In the genomic region with DNA sequence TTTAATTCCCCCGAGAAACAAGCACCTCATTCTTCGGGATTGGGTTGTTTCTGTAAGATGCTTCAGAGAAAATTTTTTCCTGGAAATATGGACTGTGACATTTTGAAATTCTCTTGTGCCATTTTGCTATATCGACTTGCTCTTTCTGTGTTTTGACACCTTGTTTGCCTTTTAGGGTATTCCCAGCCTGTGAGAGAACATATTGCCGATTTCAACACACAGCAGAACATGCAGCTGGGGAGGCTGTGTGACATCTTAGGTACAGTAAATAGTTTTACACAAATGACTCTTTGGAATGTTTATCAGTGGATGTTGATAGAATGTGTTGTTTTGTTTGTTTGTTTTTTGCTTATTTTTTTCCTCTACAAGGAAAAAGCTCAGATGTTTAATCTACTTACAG, we compare ENCODE assay signal across 8 cellular contexts.
"Had no signal": no experiment of that assay in that cellular context is flagged by ENCODE, and none has a peak within 500 bp of the region (broad histone marks: within the 10 kb centered on the region; RNA-seq: fewer than 3 reads in every experiment).

No MANE protein-coding gene starts in this region.

- H3K4me1 ChIP-seq: HAP-1 had no signal

- DNase-seq: GM23248, GOT3, H7, HFFc6, KG1 had no signal

- H3K9ac ChIP-seq: GM23248 had no signal

- H3K36me3 ChIP-seq: HAP-1 had no signal

- H3K27ac ChIP-seq: GM23248, HL-60 had no signal

- H3K4me3 ChIP-seq: GM23248, HAP-1 had no signal

- ATAC-seq: HCT116 had no signal

- H3K9me3 ChIP-seq: HAP-1 had no signal

- H2AFZ ChIP-seq: GM23248 had no signal
